In genomic region chr7:15972767-15973362, GRCh38 we compare ENCODE assay signal across 11 cellular contexts.
DNase-seq lines count a peak whose midpoint lies in the region; ATAC-seq and TF ChIP-seq lines count a peak whose summit lies in the region.
"Had no signal": no experiment of that assay in that cellular context is flagged by ENCODE, and none has a peak within 500 bp of the region (broad histone marks: within the 10 kb centered on the region; RNA-seq: fewer than 3 reads in every experiment).

No MANE protein-coding gene starts in this region.

- H3K9me3 ChIP-seq in right cardiac atrium (ENCODE audit: control insufficient read depth, low read length) (no peaks in the 10 kb centered on the region), smooth muscle cell (replicated peaks; ENCODE audit: low read depth) (no peaks in the 10 kb centered on the region)

- H2AFZ ChIP-seq in smooth muscle cell (ENCODE audit: low read depth), result no peak overlapping the region

- no peaks in the 10 kb centered on the region for H4K20me1 ChIP-seq in smooth muscle cell (ENCODE audit: low read depth)

- TF ChIP-seq CTCF in HFFc6 (IDR thresholded peaks at IDR 0.05) (no peak), smooth muscle cell (IDR thresholded peaks at IDR 0.05; ENCODE audit: borderline replicate concordance, insufficient read depth, poor library complexity, severe bottlenecking) (no peak)

- no peak overlapping the region for H3K27ac Mint-ChIP-seq in HFFc6
- H3K27ac Mint-ChIP-seq: activated B cell treated with CpG ODN at 0.5 μM for 24 hours had no signal

- H3K27ac ChIP-seq in right cardiac atrium (ENCODE audit: low read length) (no peak overlapping the region), smooth muscle cell (ENCODE audit: low read depth) (no peak overlapping the region)

- no peaks in the 10 kb centered on the region for H3K27me3 ChIP-seq in right cardiac atrium (ENCODE audit: control insufficient read depth, insufficient read depth)
- H3K27me3 ChIP-seq in smooth muscle cell (ENCODE audit: low read depth), result no peaks in the 10 kb centered on the region

- H3K36me3 Mint-ChIP-seq in HFFc6 (ENCODE audit: low read depth), result no peaks in the 10 kb centered on the region

- H3K4me3 Mint-ChIP-seq in HFFc6, result no peak overlapping the region
- H3K4me3 Mint-ChIP-seq: activated B cell treated with CpG ODN at 0.5 μM for 24 hours had no signal

- peak; percentile 40 for DNase-seq in A172 (ENCODE audit: low spot score)
- DNase-seq in HFFc6, result peak; percentile 13
- DNase-seq in astrocyte of the hippocampus (ENCODE audit: low read depth, low spot score), result peak; percentile 39
- peak in 2 of 3 donors; percentile 14 to 19 for DNase-seq in right cardiac atrium
- DNase-seq in smooth muscle cell (lab: John Stamatoyannopoulos, UW; ENCODE audit: unreplicated experiment), result no peak
- no peak for DNase-seq in activated CD8-positive, alpha-beta memory T cell treated with anti-CD3 and anti-CD28 coated beads, Interleukin-2, amount 50 U/mL, for 48 hours
- DNase-seq in DMS153 treated with DMSO at 0.1 percent for 48 hours (lab: John Stamatoyannopoulos, UW; ENCODE audit: unreplicated experiment), result no peak
- no peak for DNase-seq in stimulated activated CD8-positive, alpha-beta memory T cell treated with anti-CD3 and anti-CD28 coated beads, Interleukin-4, amount 100 ng/mL, for 48 hours
- DNase-seq: activated B cell treated with CpG ODN at 0.5 μM for 24 hours, activated T-cell treated with anti-CD3 and anti-CD28 coated beads for 4 hours, NCI-H1105 had no signal

- peak; percentile 29 to 74 for ATAC-seq in right cardiac atrium

- peaks cover 30% of the 10 kb centered on the region for H3K4me1 Mint-ChIP-seq in HFFc6 (ENCODE audit: low read depth)
- H3K4me1 Mint-ChIP-seq: activated B cell treated with CpG ODN at 0.5 μM for 24 hours had no signal

- no peaks in the 10 kb centered on the region for H3K9me3 Mint-ChIP-seq in HFFc6
- H3K9me3 Mint-ChIP-seq: activated B cell treated with CpG ODN at 0.5 μM for 24 hours had no signal

- WGBS in right cardiac atrium, result 47% methylated on average over 5 of the region's 5 CpGs
- WGBS in smooth muscle cell (ENCODE audit: low lambda C conversion rate), result 72% methylated on average over 5 of the region's 5 CpGs

- no peaks in the 10 kb centered on the region for H3K36me3 ChIP-seq in smooth muscle cell (ENCODE audit: low read depth)

- H3K4me2 ChIP-seq in smooth muscle cell, result no peak overlapping the region

- no peaks in the 10 kb centered on the region for H3F3A ChIP-seq in smooth muscle cell (ENCODE audit: low read depth)

- intact Hi-C loops in right cardiac atrium (cut with DNase I), result no loop called here

- no peaks in the 10 kb centered on the region for H3K79me2 ChIP-seq in smooth muscle cell (ENCODE audit: low read depth)

- H3K27me3 Mint-ChIP-seq in HFFc6 (ENCODE audit: insufficient read depth), result no peaks in the 10 kb centered on the region
- H3K27me3 Mint-ChIP-seq: activated B cell treated with CpG ODN at 0.5 μM for 24 hours had no signal

- H3K9ac ChIP-seq in smooth muscle cell (ENCODE audit: low read depth), result no peak overlapping the region

- no peaks in the 10 kb centered on the region for H3K4me1 ChIP-seq in right cardiac atrium (ENCODE audit: control insufficient read depth, insufficient read depth, low read length)
- no peaks in the 10 kb centered on the region for H3K4me1 ChIP-seq in smooth muscle cell (ENCODE audit: low read depth)

- H3K4me3 ChIP-seq in right cardiac atrium (ENCODE audit: low read length) (no peak overlapping the region), smooth muscle cell (no peak overlapping the region)

Comparison
In these comparisons a context has a peak if more than half of its experiments do, and no peak if none do; other contexts are left out.
1. DNase-seq: peak in A172 (single experiment), HFFc6 (single experiment), astrocyte of the hippocampus (single experiment) and right cardiac atrium (2 of 3); none in smooth muscle cell (single experiment), activated CD8-positive, alpha-beta memory T cell treated with anti-CD3 and anti-CD28 coated beads, Interleukin-2, amount 50 U/mL, for 48 hours (single experiment), DMS153 treated with DMSO at 0.1 percent for 48 hours (single experiment) and stimulated activated CD8-positive, alpha-beta memory T cell treated with anti-CD3 and anti-CD28 coated beads, Interleukin-4, amount 100 ng/mL, for 48 hours (single experiment).